7 cellular contexts compared by ENCODE assay signal in genomic region chr3:98522538-98523281, GRCh38. TPM values are rescaled to one million over a fixed set of nuclear protein-coding genes. Genes with fewer than 3 reads are reported as not detected.
DNase-seq lines count a peak whose midpoint lies in the region; ATAC-seq and TF ChIP-seq lines count a peak whose summit lies in the region.

TSS of gene CLDND1 (minus strand) at chr3:98522902. CDS start at chr3:98521424, 1,478 bp downstream.

- DNase-seq in NCI-H2081 (lab: John Stamatoyannopoulos, UW) (peak; percentile 96 to 98), T1000 (lab: John Stamatoyannopoulos, UW) (peak; percentile 89), astrocyte of the hippocampus (ENCODE audit: low read depth, low spot score) (peak; percentile 99), hepatocyte (ENCODE audit: low spot score) (peak; percentile 98), renal cortical epithelial cell (ENCODE audit: low read depth) (peak; percentile 91)

- peak within 1 kb of the TSS; percentile 95 for H3K27ac ChIP-seq in hepatocyte

- H3K4me1 ChIP-seq in hepatocyte (ENCODE audit: insufficient read depth) = peaks cover 6% of the 10 kb centered on the region

- WGBS in hepatocyte (ENCODE audit: low lambda C conversion rate, missing lambda C conversion rate) = 1% methylated on average over 18 of the region's 63 CpGs

- no peaks in the 10 kb centered on the region for H3K36me3 ChIP-seq in hepatocyte (replicated peaks; ENCODE audit: insufficient read depth, low read depth)

- H3K9me2 ChIP-seq in hepatocyte (replicated peaks; ENCODE audit: insufficient read depth) = no peaks in the 10 kb centered on the region

- H3K4me2 ChIP-seq in hepatocyte = peak within 1 kb of the TSS; percentile 84

- H3K79me2 ChIP-seq in hepatocyte = peaks cover 35% of the 10 kb centered on the region

- ATAC-seq in GM18508 (IDR thresholded peaks at IDR 0.05; ENCODE audit: insufficient read depth, unreplicated experiment) (peak; percentile 67), HG03025 (IDR thresholded peaks at IDR 0.05; ENCODE audit: low FRiP score, unreplicated experiment) (peak; percentile 92)

- TF ChIP-seq CTCF in hepatocyte (IDR thresholded peaks at IDR 0.05; ENCODE audit: poor library complexity) = no peak

- peak within 1 kb of the TSS; percentile 57 for H2AFZ ChIP-seq in hepatocyte

- peak within 1 kb of the TSS; percentile 61 for H3K4me3 ChIP-seq in hepatocyte

- no peaks in the 10 kb centered on the region for H3K27me3 ChIP-seq in hepatocyte

- H3K9me3 ChIP-seq in hepatocyte (ENCODE audit: low read depth) = no peaks in the 10 kb centered on the region

- peaks cover 5% of the 10 kb centered on the region for H4K20me1 ChIP-seq in hepatocyte (ENCODE audit: insufficient read depth, poor library complexity, severe bottlenecking)

RNA-seq across cellular contexts. Expression of gene CLDND1, which starts in this region (rescaled TPM):
- total RNA-seq in hepatocyte = 89.2 and 105 TPM in 2 replicates
- polyA plus RNA-seq in hepatocyte = 70.1 and 84.8 TPM in 2 replicates
- 160 and 180 TPM in 2 replicates for total RNA-seq in renal cortical epithelial cell

Comparison
In these comparisons a context has a peak if more than half of its experiments do, and no peak if none do; other contexts are left out.
1. Peak in every context shown above with its lines: DNase-seq, ATAC-seq, H3K4me3 ChIP-seq and H3K27ac ChIP-seq.